Comparison of ENCODE assay signal across 11 cellular contexts in genomic region chr5:113123563-113123962, GRCh38.
DNase-seq lines count a peak whose midpoint lies in the region; ATAC-seq and TF ChIP-seq lines count a peak whose summit lies in the region.
"Had no signal": no experiment of that assay in that cellular context is flagged by ENCODE, and none has a peak within 500 bp of the region (broad histone marks: within the 10 kb centered on the region; RNA-seq: fewer than 3 reads in every experiment).

No MANE protein-coding gene starts in this region.

- intact Hi-C loops in CD8-positive, alpha-beta T cell (cut with DNase I, micrococcal nuclease) = no loop called here

- ATAC-seq in HG02759 (IDR thresholded peaks at IDR 0.05; ENCODE audit: unreplicated experiment) = peak; percentile 60
- no peak for ATAC-seq in CD8-positive, alpha-beta T cell

- no peaks in the 10 kb centered on the region for H3K9me3 ChIP-seq in CD8-positive, alpha-beta T cell (ENCODE audit: low read length)
- H3K9me3 ChIP-seq: testis had no signal

- no peaks in the 10 kb centered on the region for H3K4me1 Mint-ChIP-seq in CD8-positive, alpha-beta T cell (ENCODE audit: low read depth)
- H3K4me1 Mint-ChIP-seq in activated naive CD8-positive, alpha-beta T cell treated with anti-CD3 and anti-CD28 coated beads for 36 hours = no peaks in the 10 kb centered on the region

- H3K4me1 ChIP-seq in CD8-positive, alpha-beta T cell (ENCODE audit: insufficient read depth, low read length) = no peaks in the 10 kb centered on the region

- H3K27ac Mint-ChIP-seq in CD8-positive, alpha-beta T cell = no peak overlapping the region
- no peak overlapping the region for H3K27ac Mint-ChIP-seq in activated naive CD8-positive, alpha-beta T cell treated with anti-CD3 and anti-CD28 coated beads for 36 hours

- H3K27ac ChIP-seq in CD8-positive, alpha-beta T cell (ENCODE audit: low read depth, low read length) = no peak overlapping the region
- H3K27ac ChIP-seq: testis had no signal

- no peaks in the 10 kb centered on the region for H3K27me3 Mint-ChIP-seq in CD8-positive, alpha-beta T cell (ENCODE audit: low read depth)
- H3K27me3 Mint-ChIP-seq in activated naive CD8-positive, alpha-beta T cell treated with anti-CD3 and anti-CD28 coated beads for 36 hours = no peaks in the 10 kb centered on the region

- H3K36me3 ChIP-seq in CD8-positive, alpha-beta T cell (ENCODE audit: insufficient read depth, low read length) = no peaks in the 10 kb centered on the region

- no peaks in the 10 kb centered on the region for H3K27me3 ChIP-seq in CD8-positive, alpha-beta T cell (ENCODE audit: insufficient read depth, low read length)
- H3K27me3 ChIP-seq: testis had no signal

- CTCF ChIA-PET in CD8-positive, alpha-beta T cell (lab: Charles Lee) = interaction anchor here (0.7 kb wide), 1 partner anchor 127 kb away, joined by 3 read pairs; no protein-coding TSS in a partner anchor

- no peaks in the 10 kb centered on the region for H3K36me3 Mint-ChIP-seq in CD8-positive, alpha-beta T cell
- H3K36me3 Mint-ChIP-seq in activated naive CD8-positive, alpha-beta T cell treated with anti-CD3 and anti-CD28 coated beads for 36 hours = no peaks in the 10 kb centered on the region

- DNase-seq in Daoy (ENCODE audit: low read depth) (peak; percentile 20), astrocyte of the hippocampus (ENCODE audit: low read depth, low spot score) (peak; percentile 28), islet precursor cell (peak; percentile 70), NCI-H2171 treated with DMSO at 0.1 percent for 48 hours (lab: John Stamatoyannopoulos, UW) (no peak), NCI-H345 (lab: John Stamatoyannopoulos, UW) (no peak)
- no peak for DNase-seq in CD8-positive, alpha-beta T cell
- DNase-seq in activated naive CD8-positive, alpha-beta T cell treated with anti-CD3 and anti-CD28 coated beads for 36 hours = no peak
- DNase-seq: NCI-H2029; stimulated activated CD4-positive, alpha-beta T cell treated with anti-CD3 and anti-CD28 coated beads, Interleukin-1b, Interleukin-23, amount 100 ng/mL, for 48 hours; testis had no signal

- H3K9me3 Mint-ChIP-seq in CD8-positive, alpha-beta T cell = peaks cover 5% of the 10 kb centered on the region
- peaks cover 5% of the 10 kb centered on the region for H3K9me3 Mint-ChIP-seq in activated naive CD8-positive, alpha-beta T cell treated with anti-CD3 and anti-CD28 coated beads for 36 hours

- no peak overlapping the region for H3K4me3 ChIP-seq in CD8-positive, alpha-beta T cell (ENCODE audit: low read depth, low read length)
- H3K4me3 ChIP-seq: testis had no signal

- POLR2A ChIA-PET in CD8-positive, alpha-beta T cell (lab: Charles Lee) = no interaction called here

- no peak for TF ChIP-seq CTCF in CD8-positive, alpha-beta T cell (IDR thresholded peaks at IDR 0.05)

- H3K4me3 Mint-ChIP-seq in CD8-positive, alpha-beta T cell = no peak overlapping the region
- no peak overlapping the region for H3K4me3 Mint-ChIP-seq in activated naive CD8-positive, alpha-beta T cell treated with anti-CD3 and anti-CD28 coated beads for 36 hours

Comparison
In these comparisons a context has a peak if more than half of its experiments do, and no peak if none do; other contexts are left out.
1. DNase-seq: peak in Daoy (single experiment), astrocyte of the hippocampus (single experiment) and islet precursor cell (single experiment); none in CD8-positive, alpha-beta T cell (0 of 7), NCI-H2171 treated with DMSO at 0.1 percent for 48 hours (single experiment), activated naive CD8-positive, alpha-beta T cell treated with anti-CD3 and anti-CD28 coated beads for 36 hours (single experiment) and NCI-H345 (single experiment).